21 cellular contexts compared by ENCODE assay signal in genomic region chr10:101618871-101619270, GRCh38. TPM values are rescaled to one million over a fixed set of nuclear protein-coding genes. Genes with fewer than 3 reads are reported as not detected.
DNase-seq lines count a peak whose midpoint lies in the region; ATAC-seq and TF ChIP-seq lines count a peak whose summit lies in the region.
"Had no signal": no experiment of that assay in that cellular context is flagged by ENCODE, and none has a peak within 500 bp of the region (broad histone marks: within the 10 kb centered on the region; RNA-seq: fewer than 3 reads in every experiment).

No MANE protein-coding gene starts in this region.

- no peak for TF ChIP-seq POLR2A in lower leg skin (IDR thresholded peaks at IDR 0.05)

- H3K4me1 ChIP-seq in Karpas-422 (ENCODE audit: low read length), result peaks cover 31% of the 10 kb centered on the region
- H3K4me1 ChIP-seq: SJCRH30 had no signal

- H3K79me2 ChIP-seq in Karpas-422 (ENCODE audit: low read length), result no peaks in the 10 kb centered on the region

- in situ Hi-C loops in GM13977 (cut with MboI; ENCODE audit: low pct_unique_long_range_greater_than_20kb, low sequenced_read_pairs, unreplicated experiment), result no loop called here

- H3K9me3 ChIP-seq in T-helper 17 cell (ENCODE audit: control insufficient read depth, low read length, poor library complexity, severe bottlenecking) (no peaks in the 10 kb centered on the region), Karpas-422 (ENCODE audit: low read length) (no peaks in the 10 kb centered on the region)
- H3K9me3 ChIP-seq: BE2C had no signal

- H4K20me1 ChIP-seq in Karpas-422 (ENCODE audit: insufficient read depth, low read depth, low read length), result no peaks in the 10 kb centered on the region

- H3K4me2 ChIP-seq in Karpas-422 (ENCODE audit: low read depth, low read length, poor library complexity, severe bottlenecking), result no peak overlapping the region
- H3K4me2 ChIP-seq: KMS-11 had no signal

- WGBS in lower leg skin, 2 donors, result 97 to 100% methylated on average over 2 of the region's 2 CpGs

- DNase-seq in activated naive CD8-positive, alpha-beta T cell treated with anti-CD3 and anti-CD28 coated beads for 36 hours, result no peak
- DNase-seq in activated naive CD8-positive, alpha-beta T cell treated with anti-CD3 and anti-CD28 coated beads, Interleukin-2, amount 50 U/mL, for 24 hours, result no peak
- DNase-seq in T-helper 17 cell (no peak), naive B cell (no peak), GM13977 (ENCODE audit: low spot score) (no peak), lower leg skin (ENCODE audit: low spot score in 2 of 2) (no peak), Karpas-422 (no peak)
- no peak for DNase-seq in NK-92 treated with Interleukin-12 subunit alpha and Interleukin-12 subunit beta, amount 100 ng/mL, for 24 hours (lab: John Stamatoyannopoulos, UW)
- DNase-seq: BE2C; CD8-positive, alpha-beta memory T cell; GDM1; IMR-90; NCI-H1694; NCI-H2081 treated with DMSO at 0.1 percent for 48 hours; NCI-H2171 treated with DMSO at 0.1 percent for 48 hours; NCI-H524 treated with DMSO at 0.1 percent for 48 hours; NCI-H82; OCI-M1; SJCRH30 had no signal

- H3K9me2 ChIP-seq in Karpas-422 (replicated peaks; ENCODE audit: insufficient read depth, low read length), result no peaks in the 10 kb centered on the region

- H2AFZ ChIP-seq in Karpas-422 (ENCODE audit: low read length), result no peak overlapping the region

- peaks cover 5% of the 10 kb centered on the region for H3K4me1 Mint-ChIP-seq in activated naive CD8-positive, alpha-beta T cell treated with anti-CD3 and anti-CD28 coated beads for 36 hours
- H3K4me1 Mint-ChIP-seq in activated naive CD8-positive, alpha-beta T cell treated with anti-CD3 and anti-CD28 coated beads, Interleukin-2, amount 50 U/mL, for 24 hours, result peaks cover 3% of the 10 kb centered on the region
- peaks cover 8% of the 10 kb centered on the region for H3K4me1 Mint-ChIP-seq in T-helper 17 cell
- H3K4me1 Mint-ChIP-seq in naive B cell, result peaks cover 13 to 32% (median 29%) of the 10 kb centered on the region in 3 donors

- no peaks in the 10 kb centered on the region for H3K27me3 ChIP-seq in Karpas-422 (ENCODE audit: low read length)
- H3K27me3 ChIP-seq: BE2C, SJCRH30 had no signal

- H3K4me3 ChIP-seq in lower leg skin (ENCODE audit: low read depth, poor library complexity, severe bottlenecking) (no peak overlapping the region), Karpas-422 (ENCODE audit: low read length) (no peak overlapping the region)
- H3K4me3 ChIP-seq: SJCRH30 had no signal

- H3K27ac Mint-ChIP-seq in activated naive CD8-positive, alpha-beta T cell treated with anti-CD3 and anti-CD28 coated beads for 36 hours, result peak overlapping the region; percentile 34
- no peak overlapping the region for H3K27ac Mint-ChIP-seq in activated naive CD8-positive, alpha-beta T cell treated with anti-CD3 and anti-CD28 coated beads, Interleukin-2, amount 50 U/mL, for 24 hours
- H3K27ac Mint-ChIP-seq in T-helper 17 cell (peak overlapping the region; percentile 79), naive B cell (peak overlapping the region in 4 of 6 donors; percentile 59 to 98 (median 82))

- intact Hi-C loops in lower leg skin (cut with DNase I; ENCODE audit: low total_unique reads), result no loop called here

- H3K36me3 Mint-ChIP-seq in activated naive CD8-positive, alpha-beta T cell treated with anti-CD3 and anti-CD28 coated beads for 36 hours, result peaks cover 6% of the 10 kb centered on the region
- peaks cover 18% of the 10 kb centered on the region for H3K36me3 Mint-ChIP-seq in activated naive CD8-positive, alpha-beta T cell treated with anti-CD3 and anti-CD28 coated beads, Interleukin-2, amount 50 U/mL, for 24 hours (ENCODE audit: low read depth)
- H3K36me3 Mint-ChIP-seq in T-helper 17 cell (ENCODE audit: low read depth) (peaks cover 8% of the 10 kb centered on the region), naive B cell (peaks cover 5 to 16% of the 10 kb centered on the region in 2 donors)

- H3K4me3 Mint-ChIP-seq in activated naive CD8-positive, alpha-beta T cell treated with anti-CD3 and anti-CD28 coated beads for 36 hours, result no peak overlapping the region
- H3K4me3 Mint-ChIP-seq in activated naive CD8-positive, alpha-beta T cell treated with anti-CD3 and anti-CD28 coated beads, Interleukin-2, amount 50 U/mL, for 24 hours, result no peak overlapping the region
- no peak overlapping the region for H3K4me3 Mint-ChIP-seq in T-helper 17 cell
- H3K4me3 Mint-ChIP-seq in naive B cell, result no peak overlapping the region
- H3K4me3 Mint-ChIP-seq: CD8-positive, alpha-beta memory T cell had no signal

- no peaks in the 10 kb centered on the region for H3K9me3 Mint-ChIP-seq in activated naive CD8-positive, alpha-beta T cell treated with anti-CD3 and anti-CD28 coated beads for 36 hours
- H3K9me3 Mint-ChIP-seq in activated naive CD8-positive, alpha-beta T cell treated with anti-CD3 and anti-CD28 coated beads, Interleukin-2, amount 50 U/mL, for 24 hours, result no peaks in the 10 kb centered on the region
- H3K9me3 Mint-ChIP-seq in naive B cell, result no peaks in the 10 kb centered on the region
- H3K9me3 Mint-ChIP-seq: CD8-positive, alpha-beta memory T cell had no signal

- H3K36me3 ChIP-seq in Karpas-422 (ENCODE audit: insufficient read depth, low read length), result peaks cover 5% of the 10 kb centered on the region; the same call in 1 of the 2 replicates
- H3K36me3 ChIP-seq: BE2C had no signal

- TF ChIP-seq CTCF in GM13977 (IDR thresholded peaks at IDR 0.05; ENCODE audit: extremely low read depth, insufficient read depth, missing control alignments) (no peak), lower leg skin (IDR thresholded peaks at IDR 0.05) (no peak)

- ATAC-seq in activated naive CD8-positive, alpha-beta T cell treated with anti-CD3 and anti-CD28 coated beads, Interleukin-2, amount 50 U/mL, for 24 hours, result no peak
- ATAC-seq in T-helper 17 cell, result no peak
- ATAC-seq in naive B cell (ENCODE audit: low read depth in 2 of 2), result no peak
- ATAC-seq: HCT116 had no signal

- H3K27ac ChIP-seq in Karpas-422 (ENCODE audit: low read length), result no peak overlapping the region
- H3K27ac ChIP-seq: KMS-11, SJCRH30 had no signal

- H3K9ac ChIP-seq in Karpas-422 (ENCODE audit: low read length), result no peak overlapping the region
- H3K9ac ChIP-seq: KMS-11 had no signal

- no peaks in the 10 kb centered on the region for H3K27me3 Mint-ChIP-seq in activated naive CD8-positive, alpha-beta T cell treated with anti-CD3 and anti-CD28 coated beads for 36 hours
- no peaks in the 10 kb centered on the region for H3K27me3 Mint-ChIP-seq in activated naive CD8-positive, alpha-beta T cell treated with anti-CD3 and anti-CD28 coated beads, Interleukin-2, amount 50 U/mL, for 24 hours
- H3K27me3 Mint-ChIP-seq in T-helper 17 cell (no peaks in the 10 kb centered on the region), naive B cell (no peaks in the 10 kb centered on the region)
- H3K27me3 Mint-ChIP-seq: CD8-positive, alpha-beta memory T cell had no signal

RNA-seq across cellular contexts. Expression of gene DPCD, which starts 30.8 kb away (rescaled TPM):
- 10 to 100 TPM; 20.4 to 22.9 TPM for total RNA-seq in activated naive CD8-positive, alpha-beta T cell treated with anti-CD3 and anti-CD28 coated beads for 36 hours
- total RNA-seq in T-helper 17 cell, result 1 to 10 TPM in 1 of 2 donors, not detected in 1; 1.9 TPM
- 1 to 10 TPM in 3 of 6 donors, under 1 TPM in 2, not detected in 1; 0.37 to 2.8 (median 1.2) TPM for polyA plus RNA-seq in naive B cell (ENCODE audit: low read depth in 6 of 6)
- total RNA-seq in lower leg skin, result 10 to 100 TPM in 3 of 4 donors, 1 to 10 TPM in 1; 9.6 to 18.4 (median 11.4) TPM
- 12.8 and 15.7 TPM in 2 replicates for total RNA-seq in Karpas-422 (2014; rRNA removed; shearing (Covaris generic); ENCODE audit: low replicate concordance)

RNA-seq across cellular contexts. Expression of gene POLL, which starts 30.8 kb away (rescaled TPM):
- total RNA-seq in activated naive CD8-positive, alpha-beta T cell treated with anti-CD3 and anti-CD28 coated beads for 36 hours, result 10 to 100 TPM; 27.4 to 28.6 TPM
- total RNA-seq in T-helper 17 cell, result 10 to 100 TPM; 25.3 to 30.9 TPM
- polyA plus RNA-seq in naive B cell (ENCODE audit: low read depth in 6 of 6), result 10 to 100 TPM in 5 of 6 donors, under 1 TPM in 1; 0.98 to 16.2 (median 11.8) TPM
- 10 to 100 TPM; 13.6 to 19.9 (median 17.1) TPM for total RNA-seq in lower leg skin
- total RNA-seq in Karpas-422 (2014; rRNA removed; shearing (Covaris generic); ENCODE audit: low replicate concordance), result 8.5 and 18.8 TPM in 2 replicates
